ENCODE assay signal across 8 cellular contexts in genomic region chr7:80134105-80134535, GRCh38. TPM values are rescaled to one million over a fixed set of nuclear protein-coding genes. Genes with fewer than 3 reads are reported as not detected.
DNase-seq lines count a peak whose midpoint lies in the region; ATAC-seq and TF ChIP-seq lines count a peak whose summit lies in the region.

No MANE protein-coding gene starts in this region.

- H3K27me3 Mint-ChIP-seq in activated naive CD4-positive, alpha-beta T cell treated with anti-CD3 and anti-CD28 coated beads for 36 hours (ENCODE audit: low read depth) = peaks cover 46% of the 10 kb centered on the region
- H3K27me3 Mint-ChIP-seq in mesothelial cell of epicardium (ENCODE audit: low read depth) = no peaks in the 10 kb centered on the region

- H3K36me3 ChIP-seq in uterus = no peaks in the 10 kb centered on the region

- no peaks in the 10 kb centered on the region for H3K9me3 Mint-ChIP-seq in activated naive CD4-positive, alpha-beta T cell treated with anti-CD3 and anti-CD28 coated beads for 36 hours
- H3K9me3 Mint-ChIP-seq in mesothelial cell of epicardium = no peaks in the 10 kb centered on the region

- peaks cover 0 to 5% of the 10 kb centered on the region in 2 donors for H3K4me1 ChIP-seq in uterus

- no peaks in the 10 kb centered on the region for H3K27me3 ChIP-seq in uterus

- peak overlapping the region; percentile 72 for H3K4me3 Mint-ChIP-seq in activated naive CD4-positive, alpha-beta T cell treated with anti-CD3 and anti-CD28 coated beads for 36 hours
- H3K4me3 Mint-ChIP-seq in mesothelial cell of epicardium = peak overlapping the region; percentile 79

- H3K36me3 Mint-ChIP-seq in activated naive CD4-positive, alpha-beta T cell treated with anti-CD3 and anti-CD28 coated beads for 36 hours (ENCODE audit: low read depth) = no peaks in the 10 kb centered on the region
- H3K36me3 Mint-ChIP-seq in mesothelial cell of epicardium = no peaks in the 10 kb centered on the region

- TF ChIP-seq CTCF in choroid plexus epithelial cell (conservative IDR thresholded peaks at IDR 0.05; ENCODE audit: low read depth, low read length) (no peak), mesothelial cell of epicardium (IDR thresholded peaks at IDR 0.05; ENCODE audit: unreplicated experiment) (no peak), uterus (IDR thresholded peaks at IDR 0.05) (no peak)

- peaks cover 35% of the 10 kb centered on the region for H3K4me1 Mint-ChIP-seq in activated naive CD4-positive, alpha-beta T cell treated with anti-CD3 and anti-CD28 coated beads for 36 hours (ENCODE audit: low read depth)
- H3K4me1 Mint-ChIP-seq in mesothelial cell of epicardium = peaks cover 34% of the 10 kb centered on the region

- peak overlapping the region; percentile 92 to 97 for H3K27ac ChIP-seq in uterus

- intact Hi-C loops in activated naive CD4-positive, alpha-beta T cell treated with anti-CD3 and anti-CD28 coated beads for 36 hours (cut with micrococcal nuclease) = loop anchor here (10.0 kb wide), 1 partner anchor 521 kb away; no protein-coding TSS in a partner anchor
- intact Hi-C loops in uterus (cut with DNase I; ENCODE audit: low total_unique reads) = no loop called here

- CTCF ChIA-PET in activated naive CD4-positive, alpha-beta T cell treated with anti-CD3 and anti-CD28 coated beads for 36 hours (lab: Charles Lee) = interaction anchor here (1.0 kb wide), 1 partner anchor 143 kb away, joined by 3 read pairs; no protein-coding TSS in a partner anchor

- ATAC-seq in GM21786 (IDR thresholded peaks at IDR 0.05; ENCODE audit: unreplicated experiment) = no peak

- no peak for TF ChIP-seq POLR2A in uterus (IDR thresholded peaks at IDR 0.05)

- DNase-seq in activated naive CD4-positive, alpha-beta T cell treated with anti-CD3 and anti-CD28 coated beads for 36 hours = no peak
- no peak for DNase-seq in activated naive CD4-positive, alpha-beta T cell treated with anti-CD3 and anti-CD28 coated beads, Interleukin-2, amount 50 U/mL, for 16 hours
- DNase-seq in choroid plexus epithelial cell (ENCODE audit: low read depth) (no peak), mesothelial cell of epicardium (ENCODE audit: low spot score in 2 of 2, unreplicated experiment in 2 of 2) (no peak), uterus (no peak), NCI-H146 (lab: John Stamatoyannopoulos, UW) (no peak), germinal center (ENCODE audit: low spot score) (no peak)

- H3K27ac Mint-ChIP-seq in activated naive CD4-positive, alpha-beta T cell treated with anti-CD3 and anti-CD28 coated beads for 36 hours = no peak overlapping the region
- H3K27ac Mint-ChIP-seq in mesothelial cell of epicardium = peak overlapping the region; percentile 82

- H3K9me3 ChIP-seq in uterus = no peaks in the 10 kb centered on the region

- H3K4me3 ChIP-seq in choroid plexus epithelial cell (ENCODE audit: low read depth, low read length) (peak overlapping the region; percentile 87), uterus (peak overlapping the region; percentile 78)

RNA-seq across cellular contexts. Expression of gene GNAI1, which starts 0.5 kb away (rescaled TPM):
- total RNA-seq in activated naive CD4-positive, alpha-beta T cell treated with anti-CD3 and anti-CD28 coated beads for 36 hours = 1 to 10 TPM; 2.3 to 2.4 TPM
- total RNA-seq in mesothelial cell of epicardium (50.0 to 61.1 TPM (median 54.4 TPM) in 3 replicates), uterus (10 to 100 TPM; 17.2 to 74.0 (median 38.2) TPM)

Comparison
In these comparisons a context has a peak if more than half of its experiments do, and no peak if none do; other contexts are left out.
1. RNA of gene GNAI1, which starts 0.5 kb away (total RNA-seq): 50.0 to 61.1 TPM in mesothelial cell of epicardium and 17.2 to 74.0 TPM in uterus; 2.3 to 2.4 TPM in activated naive CD4-positive, alpha-beta T cell treated with anti-CD3 and anti-CD28 coated beads for 36 hours; every median in the first group is over 4 times any median in the second.